ENCODE assay signal across 9 cellular contexts in the genomic region with DNA sequence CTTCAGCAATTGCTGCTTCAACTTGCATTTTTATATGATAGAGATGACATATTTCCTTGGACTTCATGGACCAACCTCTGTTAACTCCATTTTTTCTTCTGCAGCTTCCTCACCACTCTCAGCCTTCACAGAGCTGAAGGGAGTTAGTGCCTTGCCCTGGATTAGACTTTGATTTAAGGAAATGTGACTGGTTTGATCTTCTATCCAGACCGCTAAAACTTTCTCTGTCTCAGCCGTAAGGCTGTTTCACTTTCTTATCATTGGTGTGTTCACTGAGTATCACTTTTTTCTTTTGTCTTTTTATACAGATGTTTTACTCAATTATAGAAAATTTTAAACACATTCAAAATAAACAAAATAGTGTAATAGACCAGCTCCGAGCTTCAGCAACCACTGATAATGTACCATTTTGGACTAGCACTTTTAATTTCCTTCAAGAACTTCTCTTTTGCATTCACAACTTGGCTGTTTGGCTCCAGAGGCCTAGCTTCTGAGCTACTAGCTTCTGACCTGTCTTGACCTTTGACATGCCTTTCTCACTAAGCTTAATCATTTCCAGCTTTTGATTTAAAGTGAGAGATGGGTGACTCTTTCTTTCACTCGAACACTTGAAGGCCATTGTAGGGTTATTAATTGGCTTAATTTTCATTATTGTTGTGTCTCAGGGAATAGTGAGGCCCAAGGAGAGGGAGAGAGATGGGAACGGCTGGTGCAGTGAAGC.
DNase-seq lines count a peak whose midpoint lies in the region; ATAC-seq, FAIRE-seq and TF ChIP-seq lines count a peak whose summit lies in the region.
"Had no signal": no experiment of that assay in that cellular context is flagged by ENCODE, and none has a peak within 500 bp of the region (broad histone marks: within the 10 kb centered on the region; RNA-seq: fewer than 3 reads in every experiment).

No MANE protein-coding gene starts in this region.

- ATAC-seq in HG03354 (IDR thresholded peaks at IDR 0.05; ENCODE audit: poor library complexity, severe bottlenecking, unreplicated experiment) (peak; percentile 39), HG02623 (IDR thresholded peaks at IDR 0.05; ENCODE audit: unreplicated experiment) (no peak)

- H3K36me3 ChIP-seq in effector memory CD4-positive, alpha-beta T cell (ENCODE audit: control insufficient read depth, insufficient read depth, low read length): no peaks in the 10 kb centered on the region

- H3K4me1 ChIP-seq in effector memory CD4-positive, alpha-beta T cell (ENCODE audit: control insufficient read depth, insufficient read depth, low read length, poor library complexity, severe bottlenecking): peaks cover 43% of the 10 kb centered on the region

- in situ Hi-C loops in ACHN (cut with HindIII; ENCODE audit: low pct_ligation_motif_present, low pct_unique_long_range_greater_than_20kb, low sequenced_read_pairs): no loop called here
- in situ Hi-C loops in GM13977 (cut with MboI; ENCODE audit: low pct_unique_long_range_greater_than_20kb, low sequenced_read_pairs, unreplicated experiment): loop anchor here (25.0 kb wide), 1 partner anchor 521 kb away; no protein-coding TSS in a partner anchor

- peak; percentile 49 for DNase-seq in ACHN
- no peak for DNase-seq in GM19239 (ENCODE audit: insufficient read length, low spot score)
- no peak for DNase-seq in effector memory CD4-positive, alpha-beta T cell
- no peak for DNase-seq in superior temporal gyrus (ENCODE audit: extremely low spot score)
- no peak for DNase-seq in GM13977 (ENCODE audit: low spot score)
- no peak for DNase-seq in NK-92 treated with Interleukin-12 subunit alpha and Interleukin-12 subunit beta, amount 100 ng/mL, for 24 hours (lab: John Stamatoyannopoulos, UW)
- DNase-seq: NCI-H345 had no signal

- H3K27ac ChIP-seq in effector memory CD4-positive, alpha-beta T cell (ENCODE audit: insufficient read depth, low read length, poor library complexity, severe bottlenecking): peak overlapping the region; percentile 61

- no peaks in the 10 kb centered on the region for H3K9me3 ChIP-seq in effector memory CD4-positive, alpha-beta T cell (ENCODE audit: control insufficient read depth, low read length)

- no peak for TF ChIP-seq CTCF in GM13977 (IDR thresholded peaks at IDR 0.05; ENCODE audit: extremely low read depth, insufficient read depth, missing control alignments)

- H3K27me3 ChIP-seq in effector memory CD4-positive, alpha-beta T cell (replicated peaks; ENCODE audit: control insufficient read depth, insufficient read depth, low read length, poor library complexity, severe bottlenecking): no peaks in the 10 kb centered on the region

- peak overlapping the region; percentile 11 for H3K4me3 ChIP-seq in effector memory CD4-positive, alpha-beta T cell (ENCODE audit: insufficient read depth, low read depth, low read length, poor library complexity, severe bottlenecking)

- FAIRE-seq in GM19239 (lab: Jason Lieb, UNC): peak; percentile 44
